18 cellular contexts compared by ENCODE assay signal in the genomic region with DNA sequence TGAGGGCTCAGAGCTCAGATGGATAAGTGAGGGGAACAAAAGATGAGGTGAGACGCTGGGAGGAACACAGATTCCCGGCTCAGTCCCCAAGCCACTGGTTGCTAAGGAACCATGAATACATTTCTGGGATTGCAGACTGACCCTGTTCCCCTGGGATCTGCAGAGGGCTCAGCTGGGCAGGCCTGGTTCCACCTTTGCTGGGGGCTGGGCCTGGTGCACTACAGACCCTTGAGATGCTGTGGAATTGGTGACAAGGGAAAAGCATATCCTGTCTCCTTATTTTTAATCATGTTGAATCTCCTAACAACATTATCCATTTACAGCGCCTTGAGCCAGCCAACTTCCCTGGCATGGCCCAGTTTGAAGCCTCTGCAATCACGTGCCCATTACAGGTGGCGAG.
"Had no signal": no experiment of that assay in that cellular context is flagged by ENCODE, and none has a peak within 500 bp of the region (broad histone marks: within the 10 kb centered on the region; RNA-seq: fewer than 3 reads in every experiment).

No MANE protein-coding gene starts in this region.

- H3K36me3 ChIP-seq: neutrophil, transverse colon had no signal

- H3K27me3 ChIP-seq: cardiac muscle cell, hepatocyte had no signal

- H3K4me3 ChIP-seq: cardiac muscle cell, hepatocyte, left ventricle myocardium inferior, transverse colon had no signal

- H3K4me1 Mint-ChIP-seq: activated naive CD4-positive, alpha-beta T cell treated with anti-CD3 and anti-CD28 coated beads, Interleukin-2, amount 50 U/mL, for 24 hours; naive B cell had no signal

- DNase-seq: activated CD4-positive, alpha-beta T cell treated with anti-CD3 and anti-CD28 coated beads, Interleukin-2, amount 50 U/mL, for 1 hour; activated CD4-positive, CD25-positive, alpha-beta regulatory T cell; activated T-cell treated with anti-CD3 and anti-CD28 coated beads, Interleukin-2, amount 50 U/mL, for 1 hour; kidney; left ventricle myocardium inferior; naive B cell; retina; stimulated activated CD4-positive, alpha-beta T cell treated with anti-CD3 and anti-CD28 coated beads, Interleukin-15, amount 100 ng/mL, for 24 hours; stimulated activated CD4-positive, alpha-beta T cell treated with anti-CD3 and anti-CD28 coated beads, Interleukin-4, amount 100 ng/mL, for 1 hour; stimulated activated naive CD4-positive, alpha-beta T cell; SW 1271; transverse colon had no signal

- H3K9me3 ChIP-seq: neutrophil had no signal

- H3K27ac ChIP-seq: cardiac muscle cell, hepatocyte, left ventricle myocardium inferior, neutrophil, parathyroid adenoma, transverse colon had no signal

- ATAC-seq: esophagus mucosa had no signal

- H3K4me3 Mint-ChIP-seq: activated naive CD4-positive, alpha-beta T cell treated with anti-CD3 and anti-CD28 coated beads, Interleukin-2, amount 50 U/mL, for 24 hours; naive B cell had no signal
